ENCODE assay signal across 9 cellular contexts in genomic region chr4:145732001-145732400, GRCh38. TPM values are rescaled to one million over a fixed set of nuclear protein-coding genes. Genes with fewer than 3 reads are reported as not detected.
A peak's percentile ranks its signal among the peaks of the same experiment; 100 is the strongest.
DNase-seq lines count a peak whose midpoint lies in the region; ATAC-seq and TF ChIP-seq lines count a peak whose summit lies in the region.
"Had no signal": no experiment of that assay in that cellular context is flagged by ENCODE, and none has a peak within 500 bp of the region (broad histone marks: within the 10 kb centered on the region; RNA-seq: fewer than 3 reads in every experiment).

No MANE protein-coding gene starts in this region.

- in situ Hi-C loops in gastrocnemius medialis (cut with MboI; ENCODE audit: low sequenced_read_pairs in 4 of 4): loop anchor here in 2 of 4 donors (10.0 to 25.0 kb wide), 3 partner anchors 63 to 205 kb away; partner anchors contain the start of gene ZNF827 (in 2 of the 2)

- H3K36me3 ChIP-seq in GM23338 (ENCODE audit: insufficient read depth): no peaks in the 10 kb centered on the region
- H3K36me3 ChIP-seq in WERI-Rb-1: no peaks in the 10 kb centered on the region
- H3K36me3 ChIP-seq in gastroesophageal sphincter: no peaks in the 10 kb centered on the region
- H3K36me3 ChIP-seq in gastrocnemius medialis: no peaks in the 10 kb centered on the region

- TF ChIP-seq POLR2A in gastroesophageal sphincter (IDR thresholded peaks at IDR 0.05): no peak
- TF ChIP-seq POLR2A in gastrocnemius medialis (IDR thresholded peaks at IDR 0.05): no peak

- peak overlapping the region; percentile 72 for H3K4me3 ChIP-seq in GM23338
- no peak overlapping the region for H3K4me3 ChIP-seq in WERI-Rb-1 (ENCODE audit: low read depth, low read length)
- H3K4me3 ChIP-seq in gastroesophageal sphincter: peak overlapping the region in 1 of 2 donors; percentile 71
- H3K4me3 ChIP-seq in gastrocnemius medialis: no peak overlapping the region

- no peak for TF ChIP-seq CTCF in GM23338 (conservative IDR thresholded peaks at IDR 0.05; ENCODE audit: low read depth in 2 of 2)
- no peak for TF ChIP-seq CTCF in WERI-Rb-1 (IDR thresholded peaks at IDR 0.05; ENCODE audit: low read depth, low read length)
- TF ChIP-seq CTCF in gastroesophageal sphincter (IDR thresholded peaks at IDR 0.05): no peak
- no peak for TF ChIP-seq CTCF in gastrocnemius medialis (IDR thresholded peaks at IDR 0.05 in 4 of 5, conservative IDR thresholded peaks at IDR 0.05 in 1 of 5)

- no peaks in the 10 kb centered on the region for H3K79me2 ChIP-seq in GM23338 (replicated peaks; ENCODE audit: insufficient read depth)

- H3K27ac Mint-ChIP-seq in GM23338: peak overlapping the region; percentile 96

- H3K4me3 Mint-ChIP-seq in GM23338: peak overlapping the region; percentile 69

- intact Hi-C loops in gastrocnemius medialis (cut with DNase I; ENCODE audit: low total_unique reads): loop anchor here (2.0 to 10.0 kb wide), 5 partner anchors 49 to 443 kb away; partner anchors contain the start of genes LSM6, MMAA, SMAD1 and ZNF827

- H4K20me1 ChIP-seq in GM23338 (replicated peaks; ENCODE audit: insufficient read depth): no peaks in the 10 kb centered on the region

- no peaks in the 10 kb centered on the region for H3K27me3 ChIP-seq in GM23338 (ENCODE audit: insufficient read depth)
- no peaks in the 10 kb centered on the region for H3K27me3 ChIP-seq in WERI-Rb-1 (ENCODE audit: insufficient read depth, low read depth, severe bottlenecking)
- no peaks in the 10 kb centered on the region for H3K27me3 ChIP-seq in gastroesophageal sphincter
- no peaks in the 10 kb centered on the region for H3K27me3 ChIP-seq in gastrocnemius medialis

- H3K36me3 Mint-ChIP-seq in GM23338 (ENCODE audit: low read depth): no peaks in the 10 kb centered on the region; the same call in 2 of the 3 replicates

- DNase-seq in GM23338 (ENCODE audit: low spot score) (peak; percentile 62), WERI-Rb-1 (no peak), gastrocnemius medialis (no peak)
- DNase-seq: left ventricle myocardium superior had no signal

- H3K27me3 Mint-ChIP-seq in GM23338 (ENCODE audit: insufficient read depth, low read depth, poor library complexity): peaks cover 9% of the 10 kb centered on the region

- no peak for TF ChIP-seq EP300 in gastroesophageal sphincter (IDR thresholded peaks at IDR 0.05)

- H3K27ac ChIP-seq in GM23338 (ENCODE audit: low read depth) (peak overlapping the region; percentile 100), WERI-Rb-1 (peak overlapping the region; percentile 99; the same call in 1 of the 2 replicates), gastroesophageal sphincter (peak overlapping the region; percentile 93 to 99 (median 98)), gastrocnemius medialis (peak overlapping the region; percentile 92 to 98 (median 96))

- no peaks in the 10 kb centered on the region for H3K9me3 ChIP-seq in WERI-Rb-1 (ENCODE audit: severe bottlenecking)
- H3K9me3 ChIP-seq in gastroesophageal sphincter: no peaks in the 10 kb centered on the region
- H3K9me3 ChIP-seq in gastrocnemius medialis: no peaks in the 10 kb centered on the region

- peaks cover 37% of the 10 kb centered on the region for H3K4me1 Mint-ChIP-seq in GM23338

- no peak for ATAC-seq in GM23338
- ATAC-seq in gastroesophageal sphincter: no peak
- no peak for ATAC-seq in gastrocnemius medialis
- ATAC-seq in HG03175 (IDR thresholded peaks at IDR 0.05; ENCODE audit: unreplicated experiment): no peak
- no peak for ATAC-seq in GM21360 (IDR thresholded peaks at IDR 0.05; ENCODE audit: unreplicated experiment)
- no peak for ATAC-seq in GM19395 (IDR thresholded peaks at IDR 0.05; ENCODE audit: unreplicated experiment)
- no peak for ATAC-seq in HG02970 (IDR thresholded peaks at IDR 0.05; ENCODE audit: low FRiP score, unreplicated experiment)

- no peaks in the 10 kb centered on the region for H3K9me3 Mint-ChIP-seq in GM23338

- H3F3A ChIP-seq in GM23338 (replicated peaks; ENCODE audit: low read depth): peaks cover 9% of the 10 kb centered on the region

- peak overlapping the region; percentile 69; the same call in 1 of the 2 replicates for H2AFZ ChIP-seq in GM23338

- H3K4me2 ChIP-seq in GM23338: peak overlapping the region; percentile 79

- peaks cover 4% of the 10 kb centered on the region; the same call in 1 of the 2 replicates for H3K9me2 ChIP-seq in GM23338 (ENCODE audit: insufficient read depth)

- H3K4me1 ChIP-seq in GM23338 (ENCODE audit: insufficient read depth) (peaks cover 38% of the 10 kb centered on the region), gastroesophageal sphincter (peaks cover 5 to 61% (median 24%) of the 10 kb centered on the region in 3 donors), gastrocnemius medialis (peaks cover 52 to 53% of the 10 kb centered on the region in 2 donors)

- 27 to 36% methylated on average over 3 of the region's 3 CpGs for WGBS in gastroesophageal sphincter (ENCODE audit: low coverage in 1 of 2), 2 donors

TF ChIP-seq in GM23338, 12 proteins besides CTCF, POLR2A, EP300 and RAD21 (continues in another document):
- TF ChIP-seq ZNF114 (CRISPR knock-in tag; IDR thresholded peaks at IDR 0.05) (no peak), EZH2 (IDR thresholded peaks at IDR 0.05; ENCODE audit: low read depth, unreplicated experiment) (no peak), STAT1 (IDR thresholded peaks at IDR 0.05; ENCODE audit: unreplicated experiment) (no peak), ZNF331 (CRISPR knock-in tag; IDR thresholded peaks at IDR 0.05; ENCODE audit: low read depth) (no peak), JUNB (IDR thresholded peaks at IDR 0.05; ENCODE audit: unreplicated experiment) (no peak), ZNF462 (CRISPR knock-in tag; IDR thresholded peaks at IDR 0.05) (no peak), ETS1 (IDR thresholded peaks at IDR 0.05) (no peak)

RNA-seq across cellular contexts. Expression of gene C4orf51, which starts 52.1 kb away (rescaled TPM):
- not detected in 2 replicates for total RNA-seq in GM23338 (2014; rRNA removed; shearing (Covaris generic))
- polyA plus RNA-seq in GM23338 (2016; fragmentation: Nextera tagmentation; extraction: Ambion mirVana): 0.71 TPM in 1 of 2 replicates, not detected in the other
- total RNA-seq in gastroesophageal sphincter: not detected
- total RNA-seq in gastrocnemius medialis: not detected
- total RNA-seq: left ventricle myocardium superior had no signal
